31 cellular contexts compared by ENCODE assay signal in genomic region chr7:145862212-145862611, GRCh38.
"Had no signal": no experiment of that assay in that cellular context is flagged by ENCODE, and none has a peak within 500 bp of the region (broad histone marks: within the 10 kb centered on the region; RNA-seq: fewer than 3 reads in every experiment).

No MANE protein-coding gene starts in this region.

- H3K4me2 ChIP-seq: neural progenitor cell, smooth muscle cell had no signal

- H3K9ac ChIP-seq: neural progenitor cell, parathyroid adenoma had no signal

- H3K79me2 ChIP-seq: parathyroid adenoma had no signal

- H3K36me3 ChIP-seq: neural progenitor cell, ovary, right lobe of liver, spleen, suprapubic skin, tibial artery, transverse colon, upper lobe of right lung, uterus had no signal

- H3K4me1 ChIP-seq: neural progenitor cell, parathyroid adenoma, psoas muscle, right lobe of liver, spleen, suprapubic skin, testis, tibial artery, transverse colon, upper lobe of right lung, uterus had no signal

- H3K27me3 ChIP-seq: neural progenitor cell, ovary, right lobe of liver, spleen, suprapubic skin, testis, tibial artery, transverse colon, upper lobe of right lung, uterus had no signal

- ATAC-seq: naive thymus-derived CD4-positive, alpha-beta T cell; natural killer cell; psoas muscle; right cardiac atrium; right lobe of liver; stimulated activated effector memory CD8-positive, alpha-beta T cell treated with anti-CD3 and anti-CD28 coated beads, Interleukin-12 subunit alpha, Interleukin-12 subunit beta, amount 100 ng/mL, for 72 hours; stimulated activated naive CD8-positive, alpha-beta T cell treated with anti-CD3 and anti-CD28 coated beads, Interleukin-15, amount 100 ng/mL, for 72 hours; stimulated activated naive CD8-positive, alpha-beta T cell treated with anti-CD3 and anti-CD28 coated beads, Interleukin-15, Interleukin-2, amounts not matched to agents 100 U/mL and 50 U/mL, for 24 hours; upper lobe of right lung had no signal

- H3K9me3 ChIP-seq: ovary, psoas muscle, testis, upper lobe of right lung, uterus had no signal

- H3K4me1 Mint-ChIP-seq: naive thymus-derived CD4-positive, alpha-beta T cell; natural killer cell; nephron; neural progenitor cell; stimulated activated effector memory CD8-positive, alpha-beta T cell treated with anti-CD3 and anti-CD28 coated beads, Interleukin-12 subunit alpha, Interleukin-12 subunit beta, amount 100 ng/mL, for 72 hours; stimulated activated naive CD8-positive, alpha-beta T cell treated with anti-CD3 and anti-CD28 coated beads, Interleukin-15, amount 100 ng/mL, for 72 hours had no signal

- H3K4me3 ChIP-seq: neural progenitor cell, ovary, psoas muscle, right lobe of liver, skin epidermis, smooth muscle cell, spleen, suprapubic skin, testis, tibial artery, transverse colon, upper lobe of right lung, uterus had no signal

- H3K36me3 Mint-ChIP-seq: naive thymus-derived CD4-positive, alpha-beta T cell; neural progenitor cell; stimulated activated effector memory CD8-positive, alpha-beta T cell treated with anti-CD3 and anti-CD28 coated beads, Interleukin-12 subunit alpha, Interleukin-12 subunit beta, amount 100 ng/mL, for 72 hours; type B pancreatic cell had no signal

- H3K27me3 Mint-ChIP-seq: naive thymus-derived CD4-positive, alpha-beta T cell; progenitor cell of endocrine pancreas; stimulated activated naive CD8-positive, alpha-beta T cell treated with anti-CD3 and anti-CD28 coated beads, Interleukin-15, amount 100 ng/mL, for 72 hours; type B pancreatic cell had no signal

- H3K27ac ChIP-seq: neural progenitor cell, ovary, parathyroid adenoma, psoas muscle, right lobe of liver, skin epidermis, spleen, suprapubic skin, testis, tibial artery, transverse colon, upper lobe of right lung, uterus had no signal

- DNase-seq: naive thymus-derived CD4-positive, alpha-beta T cell; natural killer cell; occipital lobe; ovary; posterior cingulate gyrus; psoas muscle; right cardiac atrium; right lobe of liver; spleen; stimulated activated CD4-positive, alpha-beta T cell treated with anti-CD3 and anti-CD28 coated beads, Interleukin-12 subunit alpha, Interleukin-12 subunit beta, amount 100 ng/mL, for 4 hours; stimulated activated CD4-positive, alpha-beta T cell treated with anti-CD3 and anti-CD28 coated beads, Interleukin-1b, Interleukin-23, amount 100 ng/mL, for 48 hours; stimulated activated CD4-positive, alpha-beta T cell treated with anti-CD3 and anti-CD28 coated beads, Interleukin-4, amount 100 ng/mL, for 1 hour; stimulated activated CD4-positive, alpha-beta T cell treated with anti-CD3 and anti-CD28 coated beads, Interleukin-4, amount 100 ng/mL, for 4 hours; stimulated activated naive CD4-positive, alpha-beta T cell; stimulated activated naive CD8-positive, alpha-beta T cell treated with anti-CD3 and anti-CD28 coated beads, Interleukin-15, amount 100 ng/mL, for 72 hours; stimulated activated naive CD8-positive, alpha-beta T cell treated with anti-CD3 and anti-CD28 coated beads, Interleukin-15, Interleukin-2, amounts not matched to agents 100 U/mL and 50 U/mL, for 24 hours; substantia nigra; testis; tibial artery; transverse colon; upper lobe of right lung; uterus had no signal

- H2AFZ ChIP-seq: neural progenitor cell, parathyroid adenoma had no signal

- H3K4me3 Mint-ChIP-seq: naive thymus-derived CD4-positive, alpha-beta T cell; natural killer cell; nephron; neural progenitor cell; stimulated activated effector memory CD8-positive, alpha-beta T cell treated with anti-CD3 and anti-CD28 coated beads, Interleukin-12 subunit alpha, Interleukin-12 subunit beta, amount 100 ng/mL, for 72 hours; stimulated activated naive CD8-positive, alpha-beta T cell treated with anti-CD3 and anti-CD28 coated beads, Interleukin-15, amount 100 ng/mL, for 72 hours; type B pancreatic cell had no signal

- H3K27ac Mint-ChIP-seq: naive thymus-derived CD4-positive, alpha-beta T cell; natural killer cell; nephron; neural progenitor cell; progenitor cell of endocrine pancreas; stimulated activated effector memory CD8-positive, alpha-beta T cell treated with anti-CD3 and anti-CD28 coated beads, Interleukin-12 subunit alpha, Interleukin-12 subunit beta, amount 100 ng/mL, for 72 hours; stimulated activated naive CD8-positive, alpha-beta T cell treated with anti-CD3 and anti-CD28 coated beads, Interleukin-15, amount 100 ng/mL, for 72 hours; type B pancreatic cell had no signal
